1 cellular context compared by ENCODE assay signal in the genomic region with DNA sequence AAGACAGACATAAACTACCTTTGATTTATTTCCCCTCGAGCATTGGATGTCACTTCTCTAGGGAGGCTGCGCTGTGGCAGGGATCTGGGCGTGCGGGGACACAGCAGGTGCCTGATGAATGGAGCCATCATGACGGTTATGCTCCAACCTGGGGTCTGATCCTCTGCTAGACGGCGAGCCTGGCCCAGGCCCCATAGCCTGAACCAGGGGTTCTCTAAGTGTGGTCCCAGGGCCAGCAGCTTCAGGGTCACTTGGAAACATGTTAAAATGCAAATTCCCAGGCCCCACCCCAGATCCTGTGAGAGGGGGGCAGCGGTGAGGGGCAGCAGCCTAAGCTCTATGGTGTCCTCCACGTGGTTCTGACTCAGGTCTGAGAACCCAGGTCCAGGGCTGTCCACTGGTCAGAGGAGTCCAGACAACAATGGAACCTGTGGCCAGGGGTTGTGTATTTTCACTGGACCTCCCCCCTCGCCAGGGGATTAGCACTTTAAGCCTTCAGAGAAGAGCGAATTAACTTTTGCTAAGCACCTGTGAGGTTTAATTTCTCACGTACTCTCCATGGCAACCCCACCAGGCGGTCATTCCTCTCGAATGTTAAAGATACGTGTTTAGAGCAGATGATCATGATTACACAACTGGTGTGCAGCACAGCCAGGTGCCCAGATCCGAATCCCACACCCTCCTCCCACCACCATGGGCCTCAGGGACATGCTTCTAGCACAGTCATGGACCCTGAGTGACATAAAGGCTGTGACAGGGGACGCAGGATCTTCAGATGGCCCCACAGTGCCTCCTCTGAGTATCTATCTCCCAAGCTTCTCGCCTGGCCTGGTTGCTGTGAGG.
TF ChIP-seq lines count a peak whose summit lies in the region.

No MANE protein-coding gene starts in this region.

TF ChIP-seq in IMR-90, 13 proteins besides CTCF, POLR2A, EP300 and RAD21:
- TF ChIP-seq CHD1 (IDR thresholded peaks at IDR 0.05; ENCODE audit: low read depth, low read length) (no peak), RFX5 (IDR thresholded peaks at IDR 0.05; ENCODE audit: low read depth, low read length) (no peak), BHLHE40 (IDR thresholded peaks at IDR 0.05; ENCODE audit: low read depth, low read length) (no peak), RCOR1 (IDR thresholded peaks at IDR 0.05; ENCODE audit: insufficient replicate concordance, low read length) (no peak), MAFK (IDR thresholded peaks at IDR 0.05; ENCODE audit: low read depth, low read length) (no peak), MAZ (IDR thresholded peaks at IDR 0.05; ENCODE audit: borderline replicate concordance, low read depth, low read length) (no peak), MXI1 (IDR thresholded peaks at IDR 0.05; ENCODE audit: borderline replicate concordance, low read depth, low read length) (no peak), SMC3 (IDR thresholded peaks at IDR 0.05; ENCODE audit: low read depth, low read length) (no peak), CEBPB (IDR thresholded peaks at IDR 0.05; ENCODE audit: low read depth, low read length) (no peak), NFE2L2 (IDR thresholded peaks at IDR 0.05; ENCODE audit: low read depth, low read length) (no peak), FOS (IDR thresholded peaks at IDR 0.05; ENCODE audit: low read depth, low read length) (no peak)
- TF ChIP-seq, protein P1, sequence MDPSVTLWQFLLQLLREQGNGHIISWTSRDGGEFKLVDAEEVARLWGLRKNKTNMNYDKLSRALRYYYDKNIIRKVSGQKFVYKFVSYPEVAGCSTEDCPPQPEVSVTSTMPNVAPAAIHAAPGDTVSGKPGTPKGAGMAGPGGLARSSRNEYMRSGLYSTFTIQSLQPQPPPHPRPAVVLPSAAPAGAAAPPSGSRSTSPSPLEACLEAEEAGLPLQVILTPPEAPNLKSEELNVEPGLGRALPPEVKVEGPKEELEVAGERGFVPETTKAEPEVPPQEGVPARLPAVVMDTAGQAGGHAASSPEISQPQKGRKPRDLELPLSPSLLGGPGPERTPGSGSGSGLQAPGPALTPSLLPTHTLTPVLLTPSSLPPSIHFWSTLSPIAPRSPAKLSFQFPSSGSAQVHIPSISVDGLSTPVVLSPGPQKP (IDR thresholded peaks at IDR 0.05; ENCODE audit: borderline replicate concordance, low read depth, low read length), result no peak
- TF ChIP-seq, protein P2, sequence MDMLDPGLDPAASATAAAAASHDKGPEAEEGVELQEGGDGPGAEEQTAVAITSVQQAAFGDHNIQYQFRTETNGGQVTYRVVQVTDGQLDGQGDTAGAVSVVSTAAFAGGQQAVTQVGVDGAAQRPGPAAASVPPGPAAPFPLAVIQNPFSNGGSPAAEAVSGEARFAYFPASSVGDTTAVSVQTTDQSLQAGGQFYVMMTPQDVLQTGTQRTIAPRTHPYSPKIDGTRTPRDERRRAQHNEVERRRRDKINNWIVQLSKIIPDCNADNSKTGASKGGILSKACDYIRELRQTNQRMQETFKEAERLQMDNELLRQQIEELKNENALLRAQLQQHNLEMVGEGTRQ (IDR thresholded peaks at IDR 0.05; ENCODE audit: low read depth, low read length), result no peak
